In the genomic region with DNA sequence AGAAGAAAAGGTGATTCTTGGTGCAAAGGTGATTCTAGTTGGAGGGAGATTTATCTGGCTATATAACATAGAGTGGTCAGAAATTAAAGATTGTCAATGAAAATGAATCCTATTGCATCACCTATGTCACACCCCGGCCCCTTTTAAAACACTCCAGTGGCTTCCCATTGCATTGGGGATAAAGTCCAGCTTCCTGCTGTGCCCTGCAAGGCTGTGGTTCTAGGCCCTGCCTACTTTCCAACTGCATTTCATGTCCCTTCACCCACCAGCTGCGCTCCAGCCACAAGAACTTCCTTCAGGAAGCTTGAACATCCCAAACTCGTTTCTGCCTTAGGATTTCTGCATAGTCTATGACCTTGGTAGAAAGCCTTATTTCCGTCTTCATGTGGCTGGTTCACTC, we compare ENCODE assay signal across 22 cellular contexts.
DNase-seq lines count a peak whose midpoint lies in the region; ATAC-seq and TF ChIP-seq lines count a peak whose summit lies in the region.
"Had no signal": no experiment of that assay in that cellular context is flagged by ENCODE, and none has a peak within 500 bp of the region (broad histone marks: within the 10 kb centered on the region; RNA-seq: fewer than 3 reads in every experiment).

No MANE protein-coding gene starts in this region.

- no peaks in the 10 kb centered on the region for H3K36me3 ChIP-seq in mucosa of rectum (ENCODE audit: control insufficient read depth in 2 of 2, insufficient read depth in 2 of 2, low read length in 2 of 2)
- H3K36me3 ChIP-seq: BLaER1, SJSA1 had no signal

- no peak overlapping the region for H3K4me3 ChIP-seq in right cardiac atrium (ENCODE audit: low read length)
- H3K4me3 ChIP-seq in mucosa of rectum (ENCODE audit: low read length in 2 of 2): no peak overlapping the region
- H3K4me3 ChIP-seq: BLaER1, GM12878, SJSA1 had no signal

- intact Hi-C loops in right cardiac atrium (cut with DNase I): no loop called here
- intact Hi-C loops in cardiac septum (cut with DNase I): no loop called here
- intact Hi-C loops in left colon (cut with DNase I, micrococcal nuclease): no loop called here

- H3K27me3 ChIP-seq in right cardiac atrium (ENCODE audit: control insufficient read depth, insufficient read depth) (no peaks in the 10 kb centered on the region), mucosa of rectum (ENCODE audit: control insufficient read depth in 2 of 2, insufficient read depth in 2 of 2, low read length in 2 of 2) (no peaks in the 10 kb centered on the region)
- H3K27me3 ChIP-seq: BLaER1, SJSA1 had no signal

- H3K9me3 ChIP-seq in right cardiac atrium (ENCODE audit: control insufficient read depth, low read length) (no peaks in the 10 kb centered on the region), mucosa of rectum (ENCODE audit: control insufficient read depth in 2 of 2, low read length in 2 of 2) (no peaks in the 10 kb centered on the region)
- H3K9me3 ChIP-seq: BLaER1, SJSA1 had no signal

- no peaks in the 10 kb centered on the region for H3K4me1 ChIP-seq in right cardiac atrium (ENCODE audit: control insufficient read depth, insufficient read depth, low read length)
- peaks cover 7 to 25% of the 10 kb centered on the region in 2 donors for H3K4me1 ChIP-seq in mucosa of rectum (ENCODE audit: control insufficient read depth in 2 of 2, insufficient read depth in 2 of 2, low read length in 2 of 2)

- 70% methylated on average over 4 of the region's 4 CpGs for WGBS in right cardiac atrium

- H3K9ac ChIP-seq in mucosa of rectum (ENCODE audit: low read depth in 1 of 2, low read length in 2 of 2): no peak overlapping the region
- H3K9ac ChIP-seq: BLaER1, KMS-11 had no signal

- no peak for ATAC-seq in right cardiac atrium
- ATAC-seq in left colon: peak; percentile 87
- ATAC-seq in SK-N-SH treated with all-trans-retinoic acid at 6 μM for 48 hours: no peak
- no peak for ATAC-seq in HG03097 (IDR thresholded peaks at IDR 0.05; ENCODE audit: low FRiP score, unreplicated experiment)
- ATAC-seq: GM12878, Right ventricle myocardium inferior had no signal

- H3K27ac ChIP-seq in right cardiac atrium (ENCODE audit: low read length) (peak overlapping the region; percentile 23), mucosa of rectum (ENCODE audit: low read depth in 2 of 2, low read length in 2 of 2) (peak overlapping the region; percentile 62 to 66)
- H3K27ac ChIP-seq: 22Rv1, BLaER1, KMS-11, SJSA1 had no signal

- DNase-seq in right cardiac atrium (no peak), cardiac septum (ENCODE audit: low spot score) (no peak), left colon (peak; percentile 67 to 84), NCI-H2029 (lab: John Stamatoyannopoulos, UW) (no peak)
- no peak for DNase-seq in stimulated activated CD4-positive, alpha-beta T cell treated with anti-CD3 and anti-CD28 coated beads, Interleukin-2, amount 100 ng/mL, for 24 hours
- DNase-seq: ACHN; CD4-positive, alpha-beta memory T cell; DND-41; H7; NCI-H1417; NCI-H1694 treated with DMSO at 0.1 percent for 48 hours; NCI-H446; NCI-H526 treated with DMSO at 0.1 percent for 48 hours had no signal

TF ChIP-seq in SK-N-SH treated with all-trans-retinoic acid at 6 μM for 48 hours, 23 proteins besides CTCF, POLR2A, EP300 and RAD21:
- TF ChIP-seq ZNF565 (CRISPR knock-in tag; conservative IDR thresholded peaks at IDR 0.05; ENCODE audit: low read depth): no peak
- TF ChIP-seq PPARA (CRISPR knock-in tag; IDR thresholded peaks at IDR 0.05; ENCODE audit: borderline replicate concordance): no peak
- TF ChIP-seq, protein P1, sequence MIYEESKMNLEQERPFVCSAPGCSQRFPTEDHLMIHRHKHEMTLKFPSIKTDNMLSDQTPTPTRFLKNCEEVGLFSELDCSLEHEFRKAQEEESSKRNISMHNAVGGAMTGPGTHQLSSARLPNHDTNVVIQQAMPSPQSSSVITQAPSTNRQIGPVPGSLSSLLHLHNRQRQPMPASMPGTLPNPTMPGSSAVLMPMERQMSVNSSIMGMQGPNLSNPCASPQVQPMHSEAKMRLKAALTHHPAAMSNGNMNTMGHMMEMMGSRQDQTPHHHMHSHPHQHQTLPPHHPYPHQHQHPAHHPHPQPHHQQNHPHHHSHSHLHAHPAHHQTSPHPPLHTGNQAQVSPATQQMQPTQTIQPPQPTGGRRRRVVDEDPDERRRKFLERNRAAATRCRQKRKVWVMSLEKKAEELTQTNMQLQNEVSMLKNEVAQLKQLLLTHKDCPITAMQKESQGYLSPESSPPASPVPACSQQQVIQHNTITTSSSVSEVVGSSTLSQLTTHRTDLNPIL (CRISPR knock-in tag; IDR thresholded peaks at IDR 0.05; ENCODE audit: low read depth): no peak
- TF ChIP-seq ZFP30 (CRISPR knock-in tag; IDR thresholded peaks at IDR 0.05): no peak
- TF ChIP-seq TCF4 (CRISPR knock-in tag; IDR thresholded peaks at IDR 0.05; ENCODE audit: borderline replicate concordance): no peak
- no peak for TF ChIP-seq ZNF8 (CRISPR knock-in tag; IDR thresholded peaks at IDR 0.05)
- TF ChIP-seq ESRRG (CRISPR knock-in tag; IDR thresholded peaks at IDR 0.05): no peak
- no peak for TF ChIP-seq ZNF70 (CRISPR knock-in tag; IDR thresholded peaks at IDR 0.05)
- TF ChIP-seq, protein P2, sequence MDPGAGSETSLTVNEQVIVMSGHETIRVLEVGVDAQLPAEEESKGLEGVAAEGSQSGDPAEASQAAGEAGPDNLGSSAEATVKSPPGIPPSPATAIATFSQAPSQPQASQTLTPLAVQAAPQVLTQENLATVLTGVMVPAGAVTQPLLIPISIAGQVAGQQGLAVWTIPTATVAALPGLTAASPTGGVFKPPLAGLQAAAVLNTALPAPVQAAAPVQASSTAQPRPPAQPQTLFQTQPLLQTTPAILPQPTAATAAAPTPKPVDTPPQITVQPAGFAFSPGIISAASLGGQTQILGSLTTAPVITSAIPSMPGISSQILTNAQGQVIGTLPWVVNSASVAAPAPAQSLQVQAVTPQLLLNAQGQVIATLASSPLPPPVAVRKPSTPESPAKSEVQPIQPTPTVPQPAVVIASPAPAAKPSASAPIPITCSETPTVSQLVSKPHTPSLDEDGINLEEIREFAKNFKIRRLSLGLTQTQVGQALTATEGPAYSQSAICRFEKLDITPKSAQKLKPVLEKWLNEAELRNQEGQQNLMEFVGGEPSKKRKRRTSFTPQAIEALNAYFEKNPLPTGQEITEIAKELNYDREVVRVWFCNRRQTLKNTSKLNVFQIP (CRISPR knock-in tag; IDR thresholded peaks at IDR 0.05; ENCODE audit: borderline replicate concordance, low read depth): no peak
- TF ChIP-seq TOX (CRISPR knock-in tag; IDR thresholded peaks at IDR 0.05; ENCODE audit: borderline replicate concordance): no peak
- no peak for TF ChIP-seq SNAI2 (CRISPR knock-in tag; IDR thresholded peaks at IDR 0.05)

Comparison
In these comparisons a context has a peak if more than half of its experiments do, and no peak if none do; other contexts are left out.
1. DNase-seq: peak in left colon (2 of 2); none in right cardiac atrium (0 of 3), cardiac septum (single experiment), stimulated activated CD4-positive, alpha-beta T cell treated with anti-CD3 and anti-CD28 coated beads, Interleukin-2, amount 100 ng/mL, for 24 hours (0 of 2) and NCI-H2029 (single experiment).